ENCODE assay signal across 8 cellular contexts in the genomic region with DNA sequence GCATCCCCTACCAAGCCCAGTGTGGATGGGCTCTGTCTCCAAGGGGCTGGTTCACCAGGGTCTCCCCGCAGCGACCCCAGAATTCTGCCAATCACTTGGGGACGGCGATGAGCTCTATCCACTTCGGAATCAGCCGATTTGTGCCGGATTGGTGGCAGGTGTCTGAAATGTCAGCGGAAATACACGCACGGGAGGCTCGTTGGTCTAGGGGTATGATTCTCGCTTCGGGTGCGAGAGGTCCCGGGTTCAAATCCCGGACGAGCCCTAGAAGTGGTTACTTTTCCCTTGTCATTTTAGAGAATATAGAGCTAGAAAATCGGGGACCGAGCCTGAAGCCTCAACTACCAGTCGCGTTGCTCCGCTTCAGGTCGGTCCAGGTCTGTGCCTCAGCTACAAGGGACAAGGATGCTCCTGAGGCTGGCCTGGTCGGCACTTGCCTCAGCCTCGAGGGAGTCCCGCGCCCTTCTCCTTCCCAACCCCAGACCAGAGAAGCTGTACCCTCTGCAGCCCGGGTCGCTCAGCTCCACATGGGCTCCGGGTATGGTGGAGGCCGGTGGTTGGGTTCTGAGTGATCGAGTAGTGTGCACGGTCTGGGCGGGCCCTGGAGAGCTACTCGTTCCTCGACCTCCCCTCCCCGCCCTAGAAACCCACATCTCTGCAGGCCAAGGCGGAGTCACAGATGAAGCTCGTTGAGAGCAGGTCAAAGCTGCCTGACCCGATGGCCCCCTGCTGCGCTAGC. TPM values are rescaled to one million over a fixed set of nuclear protein-coding genes. Genes with fewer than 3 reads are reported as not detected.
DNase-seq lines count a peak whose midpoint lies in the region; ATAC-seq and TF ChIP-seq lines count a peak whose summit lies in the region.

No MANE protein-coding gene starts in this region.

- peaks cover 97% of the 10 kb centered on the region for H3K27me3 Mint-ChIP-seq in activated naive CD4-positive, alpha-beta T cell treated with anti-CD3 and anti-CD28 coated beads, Interleukin-2, amount 10 ng/mL, durations not matched to agents 7 days and 5 days
- H3K27me3 Mint-ChIP-seq in naive thymus-derived CD4-positive, alpha-beta T cell: peaks cover 33 to 74% (median 40%) of the 10 kb centered on the region in 5 donors
- peaks cover 21% of the 10 kb centered on the region for H3K27me3 Mint-ChIP-seq in chondrocyte (ENCODE audit: low read depth)
- no peaks in the 10 kb centered on the region for H3K27me3 Mint-ChIP-seq in Caco-2 (ENCODE audit: insufficient read depth, unreplicated experiment)

- TF ChIP-seq CTCF in chondrocyte (IDR thresholded peaks at IDR 0.05) (no peak), Caco-2 (IDR thresholded peaks at IDR 0.05; ENCODE audit: insufficient read depth in 1 of 2, low read depth in 1 of 2, low read length in 1 of 2, severe bottlenecking in 1 of 2, unreplicated experiment in 1 of 2) (no peak)

- H3K9ac ChIP-seq in Karpas-422 (ENCODE audit: low read length): peak overlapping the region; percentile 17

- no peak overlapping the region for H2AFZ ChIP-seq in Karpas-422 (ENCODE audit: low read length)

- peaks cover 43% of the 10 kb centered on the region for H3K4me1 Mint-ChIP-seq in activated naive CD4-positive, alpha-beta T cell treated with anti-CD3 and anti-CD28 coated beads, Interleukin-2, amount 10 ng/mL, durations not matched to agents 7 days and 5 days
- peaks cover 21 to 42% (median 34%) of the 10 kb centered on the region in 7 donors for H3K4me1 Mint-ChIP-seq in naive thymus-derived CD4-positive, alpha-beta T cell
- H3K4me1 Mint-ChIP-seq in chondrocyte (ENCODE audit: low read depth) (peaks cover 14% of the 10 kb centered on the region), Caco-2 (ENCODE audit: low read depth, unreplicated experiment) (no peaks in the 10 kb centered on the region)

- H3K27me3 ChIP-seq in Karpas-422 (ENCODE audit: low read length) (no peaks in the 10 kb centered on the region), Caco-2 (replicated peaks; ENCODE audit: control insufficient read depth, insufficient read depth, low read length) (no peaks in the 10 kb centered on the region)
- H3K27me3 ChIP-seq in naive thymus-derived CD4-positive, alpha-beta T cell (ENCODE audit: control insufficient read depth in 2 of 2, insufficient read depth in 2 of 2, low read length in 2 of 2): peaks cover 3 to 37% of the 10 kb centered on the region in 2 donors

- H3K79me2 ChIP-seq in Karpas-422 (ENCODE audit: low read length): no peaks in the 10 kb centered on the region

- H3K9me3 ChIP-seq in Karpas-422 (ENCODE audit: low read length): no peaks in the 10 kb centered on the region
- H3K9me3 ChIP-seq in naive thymus-derived CD4-positive, alpha-beta T cell (ENCODE audit: control insufficient read depth in 2 of 3, low read length in 3 of 3): no peaks in the 10 kb centered on the region
- H3K9me3 ChIP-seq in Caco-2: no peaks in the 10 kb centered on the region

- no peaks in the 10 kb centered on the region for H3K9me3 Mint-ChIP-seq in activated naive CD4-positive, alpha-beta T cell treated with anti-CD3 and anti-CD28 coated beads, Interleukin-2, amount 10 ng/mL, durations not matched to agents 7 days and 5 days
- H3K9me3 Mint-ChIP-seq in naive thymus-derived CD4-positive, alpha-beta T cell: peaks cover 0 to 3% (median 0%) of the 10 kb centered on the region in 11 donors
- H3K9me3 Mint-ChIP-seq in chondrocyte (ENCODE audit: low read depth) (no peaks in the 10 kb centered on the region), Caco-2 (ENCODE audit: unreplicated experiment) (no peaks in the 10 kb centered on the region)

- H3K9me2 ChIP-seq in Karpas-422 (replicated peaks; ENCODE audit: insufficient read depth, low read length): no peaks in the 10 kb centered on the region

- intact Hi-C loops in naive thymus-derived CD4-positive, alpha-beta T cell (cut with micrococcal nuclease): loop anchor here (1.0 to 5.0 kb wide), 3 partner anchors 17 to 230 kb away; a partner anchor contains a TSS
- intact Hi-C loops in Caco-2 (cut with micrococcal nuclease; ENCODE audit: unreplicated experiment): no loop called here

- H3K4me3 Mint-ChIP-seq in activated naive CD4-positive, alpha-beta T cell treated with anti-CD3 and anti-CD28 coated beads, Interleukin-2, amount 10 ng/mL, durations not matched to agents 7 days and 5 days: peak overlapping the region; percentile 28
- H3K4me3 Mint-ChIP-seq in naive thymus-derived CD4-positive, alpha-beta T cell: peak overlapping the region; percentile 69 to 86 (median 82)
- H3K4me3 Mint-ChIP-seq in chondrocyte (ENCODE audit: unreplicated experiment) (no peak overlapping the region), Caco-2 (ENCODE audit: unreplicated experiment) (no peak overlapping the region)

- BruUV-seq in Caco-2 (replicated peaks; lab: Mats Ljungman, UMichigan): no TSS peak

- CTCF ChIA-PET in activated naive CD4-positive, alpha-beta T cell treated with anti-CD3 and anti-CD28 coated beads, Interleukin-2, amount 10 ng/mL, durations not matched to agents 7 days and 5 days (lab: Charles Lee): interaction anchor here (0.6 to 1.5 kb wide), 5 partner anchors 8 to 140 kb away, joined by 3 to 5 read pairs (median 3); no protein-coding TSS in a partner anchor
- CTCF ChIA-PET in naive thymus-derived CD4-positive, alpha-beta T cell (lab: Charles Lee): interaction anchor here (0.6 to 1.7 kb wide), 8 partner anchors 46 to 291 kb away, joined by 3 to 5 read pairs (median 3); no protein-coding TSS in a partner anchor
- CTCF ChIA-PET in Caco-2 (lab: Charles Lee): interaction anchor here (0.8 to 1.2 kb wide), 3 partner anchors 37 to 95 kb away, joined by 3 to 5 read pairs (median 3); a partner anchor contains a TSS

- H3K36me3 Mint-ChIP-seq in activated naive CD4-positive, alpha-beta T cell treated with anti-CD3 and anti-CD28 coated beads, Interleukin-2, amount 10 ng/mL, durations not matched to agents 7 days and 5 days: peaks cover 4% of the 10 kb centered on the region
- peaks cover 0 to 5% (median 0%) of the 10 kb centered on the region in 5 donors for H3K36me3 Mint-ChIP-seq in naive thymus-derived CD4-positive, alpha-beta T cell
- H3K36me3 Mint-ChIP-seq in chondrocyte (ENCODE audit: low read depth) (no peaks in the 10 kb centered on the region), Caco-2 (ENCODE audit: insufficient read depth, unreplicated experiment) (peaks cover 6% of the 10 kb centered on the region)

- peak overlapping the region; percentile 18; the same call in 1 of the 2 replicates for H3K4me3 ChIP-seq in Karpas-422 (ENCODE audit: low read length)
- peak overlapping the region; percentile 46 for H3K4me3 ChIP-seq in naive thymus-derived CD4-positive, alpha-beta T cell (ENCODE audit: low read length)
- H3K4me3 ChIP-seq in Caco-2 (ENCODE audit: low read depth, low read length): no peak overlapping the region

- no peak overlapping the region for H3K27ac Mint-ChIP-seq in activated naive CD4-positive, alpha-beta T cell treated with anti-CD3 and anti-CD28 coated beads, Interleukin-2, amount 10 ng/mL, durations not matched to agents 7 days and 5 days
- H3K27ac Mint-ChIP-seq in naive thymus-derived CD4-positive, alpha-beta T cell: peak overlapping the region in 6 of 9 donors; percentile 53 to 88 (median 78)
- H3K27ac Mint-ChIP-seq in chondrocyte (ENCODE audit: unreplicated experiment) (no peak overlapping the region), Caco-2 (ENCODE audit: unreplicated experiment) (no peak overlapping the region)

- H3K27ac ChIP-seq in Karpas-422 (ENCODE audit: low read length): no peak overlapping the region
- H3K27ac ChIP-seq in naive thymus-derived CD4-positive, alpha-beta T cell (ENCODE audit: low read depth, low read length): no peak overlapping the region

- POLR2A ChIA-PET in naive thymus-derived CD4-positive, alpha-beta T cell (lab: Charles Lee): interaction anchor here (0.7 to 4.4 kb wide), 11 partner anchors 12 to 144 kb away, joined by 3 to 23 read pairs (median 5); a partner anchor contains a TSS
- POLR2A ChIA-PET in Caco-2 (lab: Charles Lee): interaction anchor here (0.6 kb wide), 1 partner anchor 36 kb away, joined by 6 read pairs; no protein-coding TSS in a partner anchor

- no peaks in the 10 kb centered on the region for H4K20me1 ChIP-seq in Karpas-422 (ENCODE audit: insufficient read depth, low read depth, low read length)

- H3K4me2 ChIP-seq in Karpas-422 (ENCODE audit: low read depth, low read length, poor library complexity, severe bottlenecking): peak overlapping the region; percentile 50

- no peak for ATAC-seq in naive thymus-derived CD4-positive, alpha-beta T cell

- DNase-seq in ELF-1 (ENCODE audit: low read depth, low spot score) (peak; percentile 89), Karpas-422 (peak; percentile 77), NCI-H2081 (lab: John Stamatoyannopoulos, UW) (no peak), NCI-H345 treated with DMSO at 0.1 percent for 48 hours (lab: John Stamatoyannopoulos, UW; ENCODE audit: unreplicated experiment) (no peak), chondrocyte (ENCODE audit: low spot score) (no peak), Caco-2 (no peak)
- no peak for DNase-seq in activated naive CD4-positive, alpha-beta T cell treated with anti-CD3 and anti-CD28 coated beads, Interleukin-2, amount 10 ng/mL, durations not matched to agents 7 days and 5 days
- peak in 2 of 9 donors; percentile 50 to 57 for DNase-seq in naive thymus-derived CD4-positive, alpha-beta T cell

- H3K36me3 ChIP-seq in Karpas-422 (ENCODE audit: insufficient read depth, low read length): no peaks in the 10 kb centered on the region
- no peaks in the 10 kb centered on the region for H3K36me3 ChIP-seq in naive thymus-derived CD4-positive, alpha-beta T cell (ENCODE audit: control insufficient read depth in 2 of 3, insufficient read depth in 3 of 3, low read length in 3 of 3)
- no peaks in the 10 kb centered on the region for H3K36me3 ChIP-seq in Caco-2 (ENCODE audit: control insufficient read depth, insufficient read depth, low read length)

- H3K4me1 ChIP-seq in Karpas-422 (ENCODE audit: low read length) (peaks cover 21% of the 10 kb centered on the region), Caco-2 (no peaks in the 10 kb centered on the region)
- H3K4me1 ChIP-seq in naive thymus-derived CD4-positive, alpha-beta T cell (ENCODE audit: control insufficient read depth in 2 of 2, insufficient read depth in 2 of 2, low read length in 2 of 2): peaks cover 29 to 39% of the 10 kb centered on the region in 2 donors

RNA-seq across cellular contexts. Expression of a gene that starts 16.0 kb away (rescaled TPM):
- not detected in 2 replicates for total RNA-seq in Karpas-422 (2014; rRNA removed; shearing (Covaris generic); ENCODE audit: low replicate concordance)
- under 1 TPM in 2 of 5 experiments, not detected in 3; 0.38 to 0.41 TPM for total RNA-seq in naive thymus-derived CD4-positive, alpha-beta T cell
- under 1 TPM in 1 of 2 donors, not detected in 1; 0.35 TPM for polyA plus RNA-seq in naive thymus-derived CD4-positive, alpha-beta T cell
- 0.37 to 0.38 TPM in 2 of 3 replicates, not detected in the other for total RNA-seq in chondrocyte
- not detected in 2 replicates for total RNA-seq in Caco-2 (2022)

RNA-seq across cellular contexts. Expression of a gene that starts 37.2 kb away (rescaled TPM):
- total RNA-seq in Karpas-422 (2014; rRNA removed; shearing (Covaris generic); ENCODE audit: low replicate concordance): 2.0 and 8.0 TPM in 2 replicates
- 10 to 100 TPM in 3 of 5 experiments, 1 to 10 TPM in 2; 3.8 to 14.0 (median 11.8) TPM for total RNA-seq in naive thymus-derived CD4-positive, alpha-beta T cell
- polyA plus RNA-seq in naive thymus-derived CD4-positive, alpha-beta T cell: 1 to 10 TPM; 1.7 to 3.4 TPM
- total RNA-seq in chondrocyte (10.6 to 13.0 TPM (median 10.8 TPM) in 3 replicates), Caco-2 (2022) (5.3 and 5.5 TPM in 2 replicates)

RNA-seq across cellular contexts. Expression of a gene that starts 59.6 kb away (rescaled TPM):
- not detected in 2 replicates for total RNA-seq in Karpas-422 (2014; rRNA removed; shearing (Covaris generic); ENCODE audit: low replicate concordance)
- total RNA-seq in naive thymus-derived CD4-positive, alpha-beta T cell: under 1 TPM in 1 of 5 experiments, not detected in 4; 0.29 TPM
- under 1 TPM in 1 of 2 donors, not detected in 1; 0.09 TPM for polyA plus RNA-seq in naive thymus-derived CD4-positive, alpha-beta T cell
- total RNA-seq in chondrocyte (12.9 to 13.7 TPM (median 13.2 TPM) in 3 replicates), Caco-2 (2022) (10.3 and 13.5 TPM in 2 replicates)

Comparison
In these comparisons a context has a peak if more than half of its experiments do, and no peak if none do; other contexts are left out.
1. DNase-seq: peak in ELF-1 (single experiment) and Karpas-422 (single experiment); none in activated naive CD4-positive, alpha-beta T cell treated with anti-CD3 and anti-CD28 coated beads, Interleukin-2, amount 10 ng/mL, durations not matched to agents 7 days and 5 days (single experiment), NCI-H2081 (0 of 2), NCI-H345 treated with DMSO at 0.1 percent for 48 hours (single experiment), chondrocyte (single experiment) and Caco-2 (0 of 2).
2. H3K27ac Mint-ChIP-seq: peak in naive thymus-derived CD4-positive, alpha-beta T cell (6 of 9); none in activated naive CD4-positive, alpha-beta T cell treated with anti-CD3 and anti-CD28 coated beads, Interleukin-2, amount 10 ng/mL, durations not matched to agents 7 days and 5 days (single experiment), chondrocyte (single experiment) and Caco-2 (single experiment).
3. H3K4me3 Mint-ChIP-seq: peak in activated naive CD4-positive, alpha-beta T cell treated with anti-CD3 and anti-CD28 coated beads, Interleukin-2, amount 10 ng/mL, durations not matched to agents 7 days and 5 days (single experiment) and naive thymus-derived CD4-positive, alpha-beta T cell (10 of 10); none in chondrocyte (single experiment) and Caco-2 (single experiment).